In genomic region chr15:41796457-41796856, GRCh38 we compare ENCODE assay signal across 13 cellular contexts. TPM values are rescaled to one million over a fixed set of nuclear protein-coding genes. Genes with fewer than 3 reads are reported as not detected.
DNase-seq lines count a peak whose midpoint lies in the region; FAIRE-seq and TF ChIP-seq lines count a peak whose summit lies in the region.
"Had no signal": no experiment of that assay in that cellular context is flagged by ENCODE, and none has a peak within 500 bp of the region (broad histone marks: within the 10 kb centered on the region; RNA-seq: fewer than 3 reads in every experiment).

No MANE protein-coding gene starts in this region.

- peak overlapping the region; percentile 87 for H3K27ac ChIP-seq in keratinocyte (ENCODE audit: control insufficient read depth, insufficient read depth, low read length)
- H3K27ac ChIP-seq in subcutaneous abdominal adipose tissue (ENCODE audit: low read depth, low read length) = peak overlapping the region; percentile 50
- H3K27ac ChIP-seq in CD8-positive, alpha-beta memory T cell (ENCODE audit: low read depth, low read length) = no peak overlapping the region
- H3K27ac ChIP-seq: lower lobe of right lung had no signal

- H3K4me3 ChIP-seq in keratinocyte (ENCODE audit: control insufficient read depth in 2 of 3, extremely low read depth in 1 of 3, insufficient read depth in 2 of 3, low read depth in 1 of 3, low read length in 3 of 3) (peak overlapping the region in 1 of 3 experiments; percentile 51), subcutaneous abdominal adipose tissue (ENCODE audit: low read depth in 1 of 5, low read length in 5 of 5) (no peak overlapping the region)
- H3K4me3 ChIP-seq in CD8-positive, alpha-beta memory T cell (ENCODE audit: low read length) = no peak overlapping the region
- H3K4me3 ChIP-seq: K562, lower lobe of right lung had no signal

- DNase-seq in GM04503 (ENCODE audit: low read depth) (peak; percentile 58), MCF 10A (ENCODE audit: unreplicated experiment) (peak; percentile 48), keratinocyte (ENCODE audit: low read depth, low spot score) (no peak), retina (no peak), HT-29 (ENCODE audit: low spot score) (no peak), NCI-H1694 treated with DMSO at 0.1 percent for 48 hours (lab: John Stamatoyannopoulos, UW) (no peak)
- no peak for DNase-seq in CD8-positive, alpha-beta memory T cell
- DNase-seq: activated T-cell treated with anti-CD3 and anti-CD28 coated beads, Interleukin-2, amount 50 U/mL, for 72 hours; lower lobe of right lung had no signal

- peaks cover 70% of the 10 kb centered on the region for H3K79me2 ChIP-seq in keratinocyte (ENCODE audit: control insufficient read depth, insufficient read depth, low read length)

- no peaks in the 10 kb centered on the region for H3K9me3 Mint-ChIP-seq in MCF 10A (ENCODE audit: unreplicated experiment)
- H3K9me3 Mint-ChIP-seq in CD8-positive, alpha-beta memory T cell = no peaks in the 10 kb centered on the region
- H3K9me3 Mint-ChIP-seq: activated T-cell treated with anti-CD3 and anti-CD28 coated beads, Interleukin-2, amount 50 U/mL, for 72 hours had no signal

- dilution Hi-C loops in keratinocyte (cut with MboI; ENCODE audit: extremely low pct_ligation_motif_present, low sequenced_read_pairs) = no loop called here

- POLR2A ChIA-PET in MCF 10A (lab: Yijun Ruan, JAX) = interaction anchor here (1.7 to 12.5 kb wide), 4 partner anchors 9 to 19 kb away, joined by 7 to 193 read pairs (median 12); partner anchors contain the start of gene MAPKBP1
- POLR2A ChIA-PET in CD8-positive, alpha-beta memory T cell (lab: Charles Lee) = no interaction called here

- peaks cover 13 to 20% of the 10 kb centered on the region in 2 experiments for H3K36me3 ChIP-seq in keratinocyte (ENCODE audit: control insufficient read depth in 2 of 2, extremely low read depth in 1 of 2, insufficient read depth in 2 of 2, low read length in 2 of 2)
- H3K36me3 ChIP-seq in subcutaneous abdominal adipose tissue (ENCODE audit: control insufficient read depth in 5 of 5, insufficient read depth in 5 of 5, low read length in 5 of 5) = peaks cover 4 to 21% (median 14%) of the 10 kb centered on the region in 5 donors
- H3K36me3 ChIP-seq in CD8-positive, alpha-beta memory T cell (ENCODE audit: insufficient read depth, low read length) = peaks cover 10% of the 10 kb centered on the region

- no peaks in the 10 kb centered on the region for H3K9me1 ChIP-seq in keratinocyte (ENCODE audit: control insufficient read depth, extremely low read depth, insufficient read depth, low read length)

- H3K27me3 ChIP-seq in keratinocyte (ENCODE audit: control insufficient read depth, extremely low read depth, insufficient read depth, low read length) (no peaks in the 10 kb centered on the region), subcutaneous abdominal adipose tissue (ENCODE audit: control insufficient read depth in 5 of 5, insufficient read depth in 4 of 5, low read length in 5 of 5) (no peaks in the 10 kb centered on the region)
- H3K27me3 ChIP-seq in CD8-positive, alpha-beta memory T cell (ENCODE audit: insufficient read depth, low read length, poor library complexity, severe bottlenecking) = no peaks in the 10 kb centered on the region

- CTCF ChIA-PET in MCF 10A (lab: Yijun Ruan, JAX) = interaction anchor here (1.0 to 2.4 kb wide), 3 partner anchors 10 to 22 kb away, joined by 3 to 17 read pairs (median 6); partner anchors contain the start of gene MAPKBP1
- CTCF ChIA-PET in CD8-positive, alpha-beta memory T cell (lab: Charles Lee) = no interaction called here

- H3K4me1 ChIP-seq in keratinocyte (ENCODE audit: control insufficient read depth, extremely low read depth, insufficient read depth, low read length) (peaks cover 81% of the 10 kb centered on the region), subcutaneous abdominal adipose tissue (ENCODE audit: control insufficient read depth in 5 of 5, insufficient read depth in 5 of 5, low read length in 5 of 5) (peaks cover 4 to 29% (median 15%) of the 10 kb centered on the region in 5 donors)
- H3K4me1 ChIP-seq in CD8-positive, alpha-beta memory T cell (ENCODE audit: insufficient read depth, low read length) = peaks cover under 1% of the 10 kb centered on the region

- peaks cover 19% of the 10 kb centered on the region for H3K36me3 Mint-ChIP-seq in MCF 10A (ENCODE audit: insufficient read depth, unreplicated experiment)
- peaks cover 0 to 29% (median 2%) of the 10 kb centered on the region in 3 donors for H3K36me3 Mint-ChIP-seq in CD8-positive, alpha-beta memory T cell

- H2AFZ ChIP-seq in keratinocyte (ENCODE audit: control insufficient read depth, low read length) = no peak overlapping the region

- peak; percentile 29 for FAIRE-seq in keratinocyte (lab: Jason Lieb, UNC)
- FAIRE-seq: K562, TTC549, urothelium cell line had no signal

- no peaks in the 10 kb centered on the region for H3K27me3 Mint-ChIP-seq in MCF 10A (ENCODE audit: insufficient read depth, unreplicated experiment)
- H3K27me3 Mint-ChIP-seq in CD8-positive, alpha-beta memory T cell = no peaks in the 10 kb centered on the region

- H3K9me3 ChIP-seq in keratinocyte (ENCODE audit: control insufficient read depth, low read depth, low read length) (no peaks in the 10 kb centered on the region), subcutaneous abdominal adipose tissue (ENCODE audit: control insufficient read depth in 5 of 5, low read length in 5 of 5) (no peaks in the 10 kb centered on the region)
- no peaks in the 10 kb centered on the region for H3K9me3 ChIP-seq in CD8-positive, alpha-beta memory T cell (ENCODE audit: low read length)
- H3K9me3 ChIP-seq: lower lobe of right lung had no signal

- intact Hi-C loops in MCF 10A (cut with micrococcal nuclease) = no loop called here

- H3K4me1 Mint-ChIP-seq in MCF 10A (ENCODE audit: insufficient read depth, unreplicated experiment) = peaks cover 42% of the 10 kb centered on the region
- peaks cover 14 to 27% (median 24%) of the 10 kb centered on the region in 3 donors for H3K4me1 Mint-ChIP-seq in CD8-positive, alpha-beta memory T cell

- peak overlapping the region; percentile 1 for H3K4me3 Mint-ChIP-seq in MCF 10A (ENCODE audit: unreplicated experiment)
- no peak overlapping the region for H3K4me3 Mint-ChIP-seq in CD8-positive, alpha-beta memory T cell
- H3K4me3 Mint-ChIP-seq: activated T-cell treated with anti-CD3 and anti-CD28 coated beads, Interleukin-2, amount 50 U/mL, for 72 hours had no signal

- H3K4me2 ChIP-seq in keratinocyte (ENCODE audit: control insufficient read depth, extremely low read depth, insufficient read depth, low read depth, low read length) = peak overlapping the region; percentile 50

- peak overlapping the region; percentile 87 for H3K27ac Mint-ChIP-seq in MCF 10A (ENCODE audit: low read depth, unreplicated experiment)
- H3K27ac Mint-ChIP-seq in CD8-positive, alpha-beta memory T cell = peak overlapping the region in 1 of 8 donors; percentile 39
- H3K27ac Mint-ChIP-seq: activated T-cell treated with anti-CD3 and anti-CD28 coated beads, Interleukin-2, amount 50 U/mL, for 72 hours had no signal

- H3K9ac ChIP-seq in keratinocyte (ENCODE audit: control insufficient read depth, extremely low read depth, insufficient read depth, low read length) (peak overlapping the region; percentile 52), subcutaneous abdominal adipose tissue (ENCODE audit: low read length in 5 of 5) (peak overlapping the region in 1 of 5 donors; percentile 38)

- BruUV-seq in MCF 10A (replicated peaks; lab: Mats Ljungman, UMichigan) = no TSS peak

- H4K20me1 ChIP-seq in keratinocyte (ENCODE audit: control insufficient read depth, extremely low read depth, insufficient read depth, low read length) = no peaks in the 10 kb centered on the region

- TF ChIP-seq CTCF in MCF 10A (IDR thresholded peaks at IDR 0.05; ENCODE audit: unreplicated experiment) = no peak
- no peak for TF ChIP-seq CTCF in keratinocyte (optimal IDR thresholded peaks at IDR 0.05 in 1 of 3, IDR thresholded peaks at IDR 0.05 in 1 of 3, conservative IDR thresholded peaks at IDR 0.05 in 1 of 3; ENCODE audit: extremely low read depth in 1 of 3, insufficient read depth in 2 of 3, low read length in 3 of 3)

RNA-seq across cellular contexts. Expression of gene MAPKBP1, which starts 22.2 kb away (rescaled TPM):
- total RNA-seq in MCF 10A (2022) = 33.2 and 35.0 TPM in 2 replicates
- 11.3 to 22.2 TPM (median 18.3 TPM) in 3 replicates for polyA plus RNA-seq in keratinocyte
- 9.8 TPM for polyA plus RNA-seq in keratinocyte (2011; ENCODE audit: low read depth)
- 7.7 and 34.7 TPM in 2 replicates for polyA plus RNA-seq in keratinocyte (2011; cell fraction: cytosol; rRNA removed)
- polyA plus RNA-seq in keratinocyte (2011; cell fraction: nucleus; rRNA removed) = 72.2 and 89.6 TPM in 2 replicates
- 20.7 and 24.2 TPM in 2 replicates for polyA plus RNA-seq in keratinocyte (2012; ENCODE audit: low replicate concordance)
- 61.9 to 98.7 TPM (median 65.0 TPM) in 3 replicates for polyA minus RNA-seq in keratinocyte
- 18.2 TPM for polyA minus RNA-seq in keratinocyte (2011; cell fraction: cytosol; rRNA and poly(A)+ RNA removed)
- polyA minus RNA-seq in keratinocyte (2011; cell fraction: nucleus; rRNA and poly(A)+ RNA removed) = 61.8 and 96.3 TPM in 2 replicates
- 13.1 and 15.4 TPM in 2 replicates for total RNA-seq in HT-29 (2014; rRNA removed; shearing (Covaris generic))
- 10 to 100 TPM; 16.0 to 17.8 TPM for total RNA-seq in CD8-positive, alpha-beta memory T cell
- 4.8 TPM for polyA plus RNA-seq in CD8-positive, alpha-beta memory T cell

RNA-seq across cellular contexts. Expression of gene JMJD7, which starts 31.4 kb away (rescaled TPM):
- 9.2 and 13.3 TPM in 2 replicates for total RNA-seq in MCF 10A (2022)
- 7.8 to 8.2 TPM (median 7.8 TPM) in 3 replicates for polyA plus RNA-seq in keratinocyte
- 7.2 TPM for polyA plus RNA-seq in keratinocyte (2011; ENCODE audit: low read depth)
- polyA plus RNA-seq in keratinocyte (2011; cell fraction: cytosol; rRNA removed) = 3.0 and 5.2 TPM in 2 replicates
- 2.9 and 5.3 TPM in 2 replicates for polyA plus RNA-seq in keratinocyte (2011; cell fraction: nucleus; rRNA removed)
- 9.4 and 11.9 TPM in 2 replicates for polyA plus RNA-seq in keratinocyte (2012; ENCODE audit: low replicate concordance)
- 2.1 to 5.8 TPM (median 3.3 TPM) in 3 replicates for polyA minus RNA-seq in keratinocyte
- polyA minus RNA-seq in keratinocyte (2011; cell fraction: cytosol; rRNA and poly(A)+ RNA removed) = 5.2 TPM
- 1.8 TPM in 1 of 2 replicates, not detected in the other for polyA minus RNA-seq in keratinocyte (2011; cell fraction: nucleus; rRNA and poly(A)+ RNA removed)
- total RNA-seq in HT-29 (2014; rRNA removed; shearing (Covaris generic)) = 14.1 and 16.2 TPM in 2 replicates
- total RNA-seq in CD8-positive, alpha-beta memory T cell = 10 to 100 TPM; 14.4 to 15.0 TPM
- polyA plus RNA-seq in CD8-positive, alpha-beta memory T cell = 25.5 TPM

RNA-seq across cellular contexts. Expression of gene PLA2G4B, which starts 42.2 kb away (rescaled TPM):
- 3.8 and 5.0 TPM in 2 replicates for total RNA-seq in MCF 10A (2022)
- polyA plus RNA-seq in keratinocyte = 3.9 to 9.8 TPM (median 8.6 TPM) in 3 replicates
- polyA plus RNA-seq in keratinocyte (2011; ENCODE audit: low read depth) = 16.9 TPM
- polyA plus RNA-seq in keratinocyte (2011; cell fraction: cytosol; rRNA removed) = 1.2 and 1.3 TPM in 2 replicates
- polyA plus RNA-seq in keratinocyte (2011; cell fraction: nucleus; rRNA removed) = 14.1 TPM in 2 replicates
- polyA plus RNA-seq in keratinocyte (2012; ENCODE audit: low replicate concordance) = 1.9 and 50.8 TPM in 2 replicates
- 0.92 to 6.6 TPM (median 6.6 TPM) in 3 replicates for polyA minus RNA-seq in keratinocyte
- polyA minus RNA-seq in keratinocyte (2011; cell fraction: cytosol; rRNA and poly(A)+ RNA removed) = 2.1 TPM
- polyA minus RNA-seq in keratinocyte (2011; cell fraction: nucleus; rRNA and poly(A)+ RNA removed) = 7.7 and 8.4 TPM in 2 replicates
- 3.7 and 4.6 TPM in 2 replicates for total RNA-seq in HT-29 (2014; rRNA removed; shearing (Covaris generic))
- 1 to 10 TPM; 5.9 to 6.8 TPM for total RNA-seq in CD8-positive, alpha-beta memory T cell
- polyA plus RNA-seq in CD8-positive, alpha-beta memory T cell = 3.1 TPM

Comparison
In these comparisons a context has a peak if more than half of its experiments do, and no peak if none do; other contexts are left out.
1. DNase-seq: peak in GM04503 (single experiment) and MCF 10A (single experiment); none in keratinocyte (single experiment), retina (single experiment), HT-29 (single experiment), CD8-positive, alpha-beta memory T cell (0 of 5) and NCI-H1694 treated with DMSO at 0.1 percent for 48 hours (single experiment).